10 cellular contexts compared by ENCODE assay signal in genomic region chr3:48708481-48708889, GRCh38. TPM values are rescaled to one million over a fixed set of nuclear protein-coding genes. Genes with fewer than 3 reads are reported as not detected.
DNase-seq lines count a peak whose midpoint lies in the region; ATAC-seq and TF ChIP-seq lines count a peak whose summit lies in the region.
"Had no signal": no experiment of that assay in that cellular context is flagged by ENCODE, and none has a peak within 500 bp of the region (broad histone marks: within the 10 kb centered on the region; RNA-seq: fewer than 3 reads in every experiment).

No MANE protein-coding gene starts in this region.

- DNase-seq in activated T-cell treated with anti-CD3 and anti-CD28 coated beads, Interleukin-2, amount 50 U/mL, for 24 hours, result no peak
- DNase-seq in activated T-cell treated with anti-CD3 and anti-CD28 coated beads, Interleukin-2, amount 50 U/mL, for 1 hour, result no peak
- DNase-seq in activated T-helper 2 cell treated with anti-CD3 and anti-CD28 coated beads, Interferon-gamma antibody, Interleukin-2, Interleukin-4, amounts not matched to agents 10 μg/mL and 5 μg/mL and 100 μg/mL, durations not matched to agents 14 hours and 24 hours and 36 hours (ENCODE audit: low spot score), result no peak
- DNase-seq in foreskin fibroblast (peak; percentile 65 to 83), 8988T (no peak), C1 segment of cervical spinal cord (lab: John Stamatoyannopoulos, UW) (no peak)
- DNase-seq: ovary, T-helper 1 cell had no signal

- no peak overlapping the region for H3K4me3 ChIP-seq in foreskin fibroblast (ENCODE audit: low read depth in 1 of 2, low read length in 2 of 2)
- H3K4me3 ChIP-seq: ovary had no signal

- H3K27me3 Mint-ChIP-seq in activated T-cell treated with anti-CD3 and anti-CD28 coated beads, Interleukin-2, amount 50 U/mL, for 24 hours, result no peaks in the 10 kb centered on the region
- no peaks in the 10 kb centered on the region for H3K27me3 Mint-ChIP-seq in activated T-helper 2 cell treated with anti-CD3 and anti-CD28 coated beads, Interferon-gamma antibody, Interleukin-2, Interleukin-4, amounts not matched to agents 10 μg/mL and 5 μg/mL and 100 μg/mL, durations not matched to agents 14 hours and 24 hours and 36 hours (ENCODE audit: low read depth)
- no peaks in the 10 kb centered on the region for H3K27me3 Mint-ChIP-seq in stimulated activated memory B cell treated with anti-CD40 and anti-IgM and Interleukin-4, amounts not matched to agents 10 μg/mL and 1 μg/mL and 100 μg/mL, for 72 hours

- no peaks in the 10 kb centered on the region for H3K9me3 Mint-ChIP-seq in activated T-cell treated with anti-CD3 and anti-CD28 coated beads, Interleukin-2, amount 50 U/mL, for 24 hours
- H3K9me3 Mint-ChIP-seq in activated T-helper 2 cell treated with anti-CD3 and anti-CD28 coated beads, Interferon-gamma antibody, Interleukin-2, Interleukin-4, amounts not matched to agents 10 μg/mL and 5 μg/mL and 100 μg/mL, durations not matched to agents 14 hours and 24 hours and 36 hours, result no peaks in the 10 kb centered on the region
- no peaks in the 10 kb centered on the region for H3K9me3 Mint-ChIP-seq in stimulated activated memory B cell treated with anti-CD40 and anti-IgM and Interleukin-4, amounts not matched to agents 10 μg/mL and 1 μg/mL and 100 μg/mL, for 72 hours

- H3K4me3 Mint-ChIP-seq in activated T-cell treated with anti-CD3 and anti-CD28 coated beads, Interleukin-2, amount 50 U/mL, for 24 hours, result no peak overlapping the region
- no peak overlapping the region for H3K4me3 Mint-ChIP-seq in activated T-helper 2 cell treated with anti-CD3 and anti-CD28 coated beads, Interferon-gamma antibody, Interleukin-2, Interleukin-4, amounts not matched to agents 10 μg/mL and 5 μg/mL and 100 μg/mL, durations not matched to agents 14 hours and 24 hours and 36 hours (ENCODE audit: low read depth)
- no peak overlapping the region for H3K4me3 Mint-ChIP-seq in stimulated activated memory B cell treated with anti-CD40 and anti-IgM and Interleukin-4, amounts not matched to agents 10 μg/mL and 1 μg/mL and 100 μg/mL, for 72 hours

- no peak for TF ChIP-seq CTCF in foreskin fibroblast (IDR thresholded peaks at IDR 0.05; ENCODE audit: low read depth, low read length)

- no peak for ATAC-seq in stimulated activated memory B cell treated with anti-CD40 and anti-IgM and Interleukin-4, amounts not matched to agents 10 μg/mL and 1 μg/mL and 100 μg/mL, for 72 hours
- no peak for ATAC-seq in HG03095 (IDR thresholded peaks at IDR 0.05; ENCODE audit: unreplicated experiment)

- H3K27ac Mint-ChIP-seq in activated T-cell treated with anti-CD3 and anti-CD28 coated beads, Interleukin-2, amount 50 U/mL, for 24 hours, result peak overlapping the region; percentile 62
- peak overlapping the region; percentile 28 for H3K27ac Mint-ChIP-seq in activated T-helper 2 cell treated with anti-CD3 and anti-CD28 coated beads, Interferon-gamma antibody, Interleukin-2, Interleukin-4, amounts not matched to agents 10 μg/mL and 5 μg/mL and 100 μg/mL, durations not matched to agents 14 hours and 24 hours and 36 hours
- H3K27ac Mint-ChIP-seq in stimulated activated memory B cell treated with anti-CD40 and anti-IgM and Interleukin-4, amounts not matched to agents 10 μg/mL and 1 μg/mL and 100 μg/mL, for 72 hours, result peak overlapping the region; percentile 63

- peaks cover 79% of the 10 kb centered on the region for H3K36me3 Mint-ChIP-seq in activated T-cell treated with anti-CD3 and anti-CD28 coated beads, Interleukin-2, amount 50 U/mL, for 24 hours (ENCODE audit: low read depth)
- peaks cover 54% of the 10 kb centered on the region for H3K36me3 Mint-ChIP-seq in activated T-helper 2 cell treated with anti-CD3 and anti-CD28 coated beads, Interferon-gamma antibody, Interleukin-2, Interleukin-4, amounts not matched to agents 10 μg/mL and 5 μg/mL and 100 μg/mL, durations not matched to agents 14 hours and 24 hours and 36 hours (ENCODE audit: low read depth)
- H3K36me3 Mint-ChIP-seq in stimulated activated memory B cell treated with anti-CD40 and anti-IgM and Interleukin-4, amounts not matched to agents 10 μg/mL and 1 μg/mL and 100 μg/mL, for 72 hours, result peaks cover 23% of the 10 kb centered on the region

- H3K4me1 Mint-ChIP-seq in activated T-cell treated with anti-CD3 and anti-CD28 coated beads, Interleukin-2, amount 50 U/mL, for 24 hours (ENCODE audit: low read depth), result peaks cover 57% of the 10 kb centered on the region
- H3K4me1 Mint-ChIP-seq in activated T-helper 2 cell treated with anti-CD3 and anti-CD28 coated beads, Interferon-gamma antibody, Interleukin-2, Interleukin-4, amounts not matched to agents 10 μg/mL and 5 μg/mL and 100 μg/mL, durations not matched to agents 14 hours and 24 hours and 36 hours (ENCODE audit: low read depth), result peaks cover 15% of the 10 kb centered on the region
- H3K4me1 Mint-ChIP-seq in stimulated activated memory B cell treated with anti-CD40 and anti-IgM and Interleukin-4, amounts not matched to agents 10 μg/mL and 1 μg/mL and 100 μg/mL, for 72 hours, result peaks cover 45% of the 10 kb centered on the region

- intact Hi-C loops in activated T-helper 2 cell treated with anti-CD3 and anti-CD28 coated beads, Interferon-gamma antibody, Interleukin-2, Interleukin-4, amounts not matched to agents 10 μg/mL and 5 μg/mL and 100 μg/mL, durations not matched to agents 14 hours and 24 hours and 36 hours (cut with micrococcal nuclease), result no loop called here

RNA-seq across cellular contexts. Expression of gene IP6K2, which starts 8.5 kb away (rescaled TPM):
- 65.4 and 68.2 TPM in 2 replicates for total RNA-seq in activated T-helper 2 cell treated with anti-CD3 and anti-CD28 coated beads, Interferon-gamma antibody, Interleukin-2, Interleukin-4, amounts not matched to agents 10 μg/mL and 5 μg/mL and 100 μg/mL, durations not matched to agents 14 hours and 24 hours and 36 hours

RNA-seq across cellular contexts. Expression of gene NCKIPSD, which starts 22.8 kb away (rescaled TPM):
- total RNA-seq in activated T-helper 2 cell treated with anti-CD3 and anti-CD28 coated beads, Interferon-gamma antibody, Interleukin-2, Interleukin-4, amounts not matched to agents 10 μg/mL and 5 μg/mL and 100 μg/mL, durations not matched to agents 14 hours and 24 hours and 36 hours, result 49.8 and 51.4 TPM in 2 replicates

RNA-seq across cellular contexts. Expression of gene CELSR3, which starts 45.8 kb away (rescaled TPM):
- total RNA-seq in activated T-helper 2 cell treated with anti-CD3 and anti-CD28 coated beads, Interferon-gamma antibody, Interleukin-2, Interleukin-4, amounts not matched to agents 10 μg/mL and 5 μg/mL and 100 μg/mL, durations not matched to agents 14 hours and 24 hours and 36 hours, result 16.0 and 16.5 TPM in 2 replicates

Comparison
In these comparisons a context has a peak if more than half of its experiments do, and no peak if none do; other contexts are left out.
1. DNase-seq: peak in foreskin fibroblast (2 of 2); none in activated T-cell treated with anti-CD3 and anti-CD28 coated beads, Interleukin-2, amount 50 U/mL, for 24 hours (single experiment), activated T-cell treated with anti-CD3 and anti-CD28 coated beads, Interleukin-2, amount 50 U/mL, for 1 hour (single experiment), activated T-helper 2 cell treated with anti-CD3 and anti-CD28 coated beads, Interferon-gamma antibody, Interleukin-2, Interleukin-4, amounts not matched to agents 10 μg/mL and 5 μg/mL and 100 μg/mL, durations not matched to agents 14 hours and 24 hours and 36 hours (single experiment), 8988T (single experiment) and C1 segment of cervical spinal cord (0 of 14).
2. Peak in every context shown above with its lines, with median percentiles within 50 percentile points of each other: H3K27ac Mint-ChIP-seq.